15 cellular contexts compared by ENCODE assay signal in genomic region chr7:50411333-50412028, GRCh38. TPM values are rescaled to one million over a fixed set of nuclear protein-coding genes. Genes with fewer than 3 reads are reported as not detected.
A peak's percentile ranks its signal among the peaks of the same experiment; 100 is the strongest.
DNase-seq lines count a peak whose midpoint lies in the region; ATAC-seq, FAIRE-seq and TF ChIP-seq lines count a peak whose summit lies in the region.
"Had no signal": no experiment of that assay in that cellular context is flagged by ENCODE, and none has a peak within 500 bp of the region (broad histone marks: within the 10 kb centered on the region; RNA-seq: fewer than 3 reads in every experiment).

No MANE protein-coding gene starts in this region.

- peak overlapping the region; percentile 55 for H3K27ac Mint-ChIP-seq in activated T-cell treated with anti-CD3 and anti-CD28 coated beads, Interleukin-2, amount 50 U/mL, for 24 hours

- no peaks in the 10 kb centered on the region for H4K20me1 ChIP-seq in GM12878 (ENCODE audit: control insufficient read depth, insufficient read depth)

- H3K36me3 ChIP-seq in GM12878 (ENCODE audit: control insufficient read depth in 2 of 2, insufficient read depth in 2 of 2, low read length in 1 of 2): no peaks in the 10 kb centered on the region
- no peaks in the 10 kb centered on the region for H3K36me3 ChIP-seq in testis (ENCODE audit: low read depth, missing control alignments)

- CTCF ChIA-PET in GM12878 (lab: Yijun Ruan, JAX): interaction anchor here (1.3 to 1.9 kb wide), 3 partner anchors 43 to 291 kb away, joined by 4 to 12 read pairs (median 6); no protein-coding TSS in a partner anchor

- TF ChIP-seq EP300 in GM12878 (IDR thresholded peaks at IDR 0.05; ENCODE audit: borderline replicate concordance in 1 of 2, control insufficient read depth in 1 of 2, low read depth in 2 of 2, low read length in 2 of 2): no peak

- H3K27ac ChIP-seq in GM12878 (ENCODE audit: control insufficient read depth, insufficient read depth) (peak overlapping the region; percentile 54), testis (no peak overlapping the region)
- H3K27ac ChIP-seq: A549 had no signal

- H2AFZ ChIP-seq in GM12878 (ENCODE audit: control insufficient read depth, low read depth, low read length): peak overlapping the region; percentile 37

- H3K4me3 ChIP-seq in GM12878 (no peak overlapping the region), testis (no peak overlapping the region)
- H3K4me3 ChIP-seq: A549 had no signal

- H3K79me2 ChIP-seq in GM12878 (ENCODE audit: control insufficient read depth, insufficient read depth, low read length): no peaks in the 10 kb centered on the region

- H3K36me3 Mint-ChIP-seq in activated T-cell treated with anti-CD3 and anti-CD28 coated beads, Interleukin-2, amount 50 U/mL, for 24 hours (ENCODE audit: low read depth): no peaks in the 10 kb centered on the region

- RAD21 ChIA-PET in GM12878 (lab: Charles Lee; ENCODE audit: unreplicated experiment): interaction anchor here (0.5 to 2.3 kb wide), 5 partner anchors 9 to 206 kb away, joined by 3 to 7 read pairs (median 4); no protein-coding TSS in a partner anchor

- peak overlapping the region; percentile 35; the same call in 1 of the 2 replicates for H3K9ac ChIP-seq in GM12878 (ENCODE audit: control insufficient read depth, insufficient read depth, low read length)

- H3K27me3 ChIP-seq in GM12878 (replicated peaks in 1 of 2; ENCODE audit: control insufficient read depth in 2 of 2, insufficient read depth in 2 of 2, low read length in 1 of 2): no peaks in the 10 kb centered on the region
- no peaks in the 10 kb centered on the region for H3K27me3 ChIP-seq in testis

- H3K9me3 Mint-ChIP-seq in activated T-cell treated with anti-CD3 and anti-CD28 coated beads, Interleukin-2, amount 50 U/mL, for 24 hours: no peaks in the 10 kb centered on the region

- POLR2A ChIA-PET in GM12878 (lab: Charles Lee): no interaction called here

- peak; percentile 30 for ATAC-seq in HG03045 (IDR thresholded peaks at IDR 0.05; ENCODE audit: unreplicated experiment)
- no peak for ATAC-seq in GM12878
- ATAC-seq: A549; activated CD4-positive, CD25-positive, alpha-beta regulatory T cell treated with anti-CD3 and anti-CD28 coated beads, Interleukin-2, amount 50 U/mL, for 24 hours had no signal

- no peak overlapping the region for H3K4me3 Mint-ChIP-seq in activated T-cell treated with anti-CD3 and anti-CD28 coated beads, Interleukin-2, amount 50 U/mL, for 24 hours

- H3K4me1 Mint-ChIP-seq in activated T-cell treated with anti-CD3 and anti-CD28 coated beads, Interleukin-2, amount 50 U/mL, for 24 hours (ENCODE audit: low read depth): peaks cover 66% of the 10 kb centered on the region

- no peak for FAIRE-seq in GM12878 (lab: Jason Lieb, UNC)
- FAIRE-seq: A549 had no signal

- SMC1A ChIA-PET in GM12878 (lab: Charles Lee; ENCODE audit: uncharacterized antibody, unreplicated experiment): interaction anchor here (0.8 to 1.6 kb wide), 4 partner anchors 9 to 292 kb away, joined by 3 to 5 read pairs (median 4); no protein-coding TSS in a partner anchor

- TF ChIP-seq POLR2A in GM12878 (IDR thresholded peaks at IDR 0.05; ENCODE audit: low read depth, low read length) (no peak), testis (IDR thresholded peaks at IDR 0.05) (no peak)

- intact Hi-C loops in GM12878 (cut with micrococcal nuclease; ENCODE audit: unreplicated experiment) (loop anchor here (2.0 kb wide), 1 partner anchor 141 kb away; no protein-coding TSS in a partner anchor), testis (cut with DNase I; ENCODE audit: low total_unique reads) (no loop called here)

- no TSS peak for BruUV-seq in GM12878 (replicated peaks; lab: Mats Ljungman, UMichigan)

- H3K27me3 Mint-ChIP-seq in activated T-cell treated with anti-CD3 and anti-CD28 coated beads, Interleukin-2, amount 50 U/mL, for 24 hours: no peaks in the 10 kb centered on the region

- TF ChIP-seq CTCF in GM12878 (IDR thresholded peaks at IDR 0.05 in 2 of 3, conservative IDR thresholded peaks at IDR 0.05 in 1 of 3; ENCODE audit: control insufficient read depth in 2 of 3, extremely low read depth in 1 of 3, insufficient read depth in 1 of 3, low read depth in 3 of 3, low read length in 3 of 3) (no peak), testis (IDR thresholded peaks at IDR 0.05) (no peak)

- in situ Hi-C loops in GM12878 (cut with MboI): loop anchor here (10.0 kb wide), 1 partner anchor 207 kb away; no protein-coding TSS in a partner anchor

- no peak for DNase-seq in activated T-cell treated with anti-CD3 and anti-CD28 coated beads, Interleukin-2, amount 50 U/mL, for 24 hours
- DNase-seq in activated T-cell treated with anti-CD3 and anti-CD28 coated beads for 4 hours (no peak), GM12878 (ENCODE audit: low read depth, low spot score) (no peak), NCI-H128 (lab: John Stamatoyannopoulos, UW; ENCODE audit: unreplicated experiment) (no peak), NCI-H1417 (lab: John Stamatoyannopoulos, UW) (no peak), testis (no peak), superior temporal gyrus (ENCODE audit: extremely low spot score) (no peak)
- DNase-seq: foreskin melanocyte; GDM1; NCI-H2029 treated with DMSO at 0.1 percent for 48 hours; NCI-H69; stimulated activated CD4-positive, alpha-beta T cell treated with anti-CD3 and anti-CD28 coated beads, Interleukin-15, amount 100 ng/mL, for 24 hours had no signal

- 27% methylated on average over 9 of the region's 9 CpGs for WGBS in GM12878 (ENCODE audit: insufficient coverage, insufficient replicate concordance, low lambda C conversion rate, missing lambda C conversion rate)
- WGBS in testis, 2 donors: 81 to 88% methylated on average over 9 of the region's 9 CpGs

- H3K4me2 ChIP-seq in GM12878 (ENCODE audit: control insufficient read depth, insufficient read depth): peak overlapping the region; percentile 44; the same call in 1 of the 2 replicates
- H3K4me2 ChIP-seq: A549 had no signal

- TF ChIP-seq RAD21 in GM12878 (IDR thresholded peaks at IDR 0.05; ENCODE audit: insufficient read depth, low read depth, low read length): no peak

- H3K9me3 ChIP-seq in GM12878 (replicated peaks; ENCODE audit: control insufficient read depth, insufficient read depth, low read length): no peaks in the 10 kb centered on the region
- H3K9me3 ChIP-seq in testis: no peaks in the 10 kb centered on the region
- H3K9me3 ChIP-seq: A549 had no signal

- H3K4me1 ChIP-seq in GM12878 (ENCODE audit: control insufficient read depth, insufficient read depth, low read length) (peaks cover 67% of the 10 kb centered on the region), testis (no peaks in the 10 kb centered on the region)
- H3K4me1 ChIP-seq: A549 had no signal

TF ChIP-seq in GM12878, 131 proteins besides CTCF, POLR2A, EP300 and RAD21:
- TF ChIP-seq RUNX3 (IDR thresholded peaks at IDR 0.05; ENCODE audit: low read length): 0 out of 2 replicates have a peak, but pooled peaks have one; percentile 18
- peak; percentile 91 to 98 for TF ChIP-seq SRF (IDR thresholded peaks at IDR 0.05; ENCODE audit: low read depth in 2 of 2, low read length in 2 of 2)
- no peak for TF ChIP-seq MTA2 (IDR thresholded peaks at IDR 0.05; ENCODE audit: low read depth)
- TF ChIP-seq, protein P1, sequence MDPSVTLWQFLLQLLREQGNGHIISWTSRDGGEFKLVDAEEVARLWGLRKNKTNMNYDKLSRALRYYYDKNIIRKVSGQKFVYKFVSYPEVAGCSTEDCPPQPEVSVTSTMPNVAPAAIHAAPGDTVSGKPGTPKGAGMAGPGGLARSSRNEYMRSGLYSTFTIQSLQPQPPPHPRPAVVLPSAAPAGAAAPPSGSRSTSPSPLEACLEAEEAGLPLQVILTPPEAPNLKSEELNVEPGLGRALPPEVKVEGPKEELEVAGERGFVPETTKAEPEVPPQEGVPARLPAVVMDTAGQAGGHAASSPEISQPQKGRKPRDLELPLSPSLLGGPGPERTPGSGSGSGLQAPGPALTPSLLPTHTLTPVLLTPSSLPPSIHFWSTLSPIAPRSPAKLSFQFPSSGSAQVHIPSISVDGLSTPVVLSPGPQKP (IDR thresholded peaks at IDR 0.05; ENCODE audit: low read depth, low read length): peak; percentile 50; the same call in 1 of the 2 replicates

RNA-seq across cellular contexts. Expression of gene FIGNL1, which starts 38.7 kb away (rescaled TPM):
- 53.5 and 53.8 TPM in 2 replicates for total RNA-seq in GM12878 (2013; cell fraction: nucleolus; rRNA removed)
- 28.2 and 37.3 TPM in 2 replicates for total RNA-seq in GM12878 (2014; rRNA removed)
- 35.9 and 36.1 TPM in 2 replicates for total RNA-seq in GM12878 (2014; rRNA removed; fragmentation: Illumina TruSeq; extraction: Trizol)
- total RNA-seq in GM12878 (2021): 19.4 and 25.5 TPM in 2 replicates
- polyA plus RNA-seq in GM12878 (2011; ENCODE audit: low read depth): 14.3 TPM
- polyA plus RNA-seq in GM12878 (2011; rRNA removed): 36.9 and 51.6 TPM in 2 replicates
- polyA plus RNA-seq in GM12878 (2011; cell fraction: cytosol; rRNA removed): 20.3 and 20.6 TPM in 2 replicates
- 21.8 and 22.5 TPM in 2 replicates for polyA plus RNA-seq in GM12878 (2011; cell fraction: nucleus; rRNA removed)
- polyA plus RNA-seq in GM12878 (2012): 15.4 and 18.7 TPM in 2 replicates
- polyA plus RNA-seq in GM12878 (2014; fragmentation: Illumina TruSeq; extraction: Trizol): 29.3 and 41.5 TPM in 2 replicates
- polyA plus RNA-seq in GM12878 (2014; fragmentation: Nextera tagmentation; extraction: Ambion mirVana): 10 to 100 TPM; 11.5 to 11.6 TPM
- polyA plus RNA-seq in GM12878 (2014; rRNA removed): 21.1 and 28.8 TPM in 2 replicates
- 10 to 100 TPM; 35.9 to 37.4 TPM for polyA plus RNA-seq in GM12878 (2016; fragmentation: Nextera tagmentation; extraction: Ambion mirVana)
- 30.5 and 42.4 TPM in 2 replicates for polyA minus RNA-seq in GM12878 (2011; rRNA and poly(A)+ RNA removed)
- 15.1 and 16.1 TPM in 2 replicates for polyA minus RNA-seq in GM12878 (2011; cell fraction: cytosol; rRNA and poly(A)+ RNA removed)
- polyA minus RNA-seq in GM12878 (2011; cell fraction: nucleus; rRNA and poly(A)+ RNA removed): 18.1 and 23.3 TPM in 2 replicates
- total RNA-seq in testis: 10 to 100 TPM; 19.1 to 20.9 TPM
- polyA plus RNA-seq in testis (ENCODE audit: insufficient read depth, low read depth, low replicate concordance): 10.4 TPM
